13 cellular contexts compared by ENCODE assay signal in genomic region chr17:81069084-81069645, GRCh38.
"Had no signal": no experiment of that assay in that cellular context is flagged by ENCODE, and none has a peak within 500 bp of the region (broad histone marks: within the 10 kb centered on the region; RNA-seq: fewer than 3 reads in every experiment).

No MANE protein-coding gene starts in this region.

- H3K27ac ChIP-seq: ascending aorta, uterus had no signal

- H3K4me3 ChIP-seq: ascending aorta, uterus had no signal

- H3K36me3 ChIP-seq: ascending aorta, uterus had no signal

- ATAC-seq: activated CD8-positive, alpha-beta T cell treated with anti-CD3 and anti-CD28 coated beads for 36 hours; stimulated activated naive CD8-positive, alpha-beta T cell treated with anti-CD3 and anti-CD28 coated beads, Interleukin-15, amount 100 ng/mL, for 72 hours had no signal

- H3K9me3 ChIP-seq: ascending aorta, uterus had no signal

- H3K4me1 ChIP-seq: uterus had no signal

- H3K27me3 ChIP-seq: ascending aorta, uterus had no signal

- DNase-seq: activated CD8-positive, alpha-beta memory T cell treated with anti-CD3 and anti-CD28 coated beads, Interleukin-2, amount 50 U/mL, for 48 hours; activated CD8-positive, alpha-beta T cell treated with anti-CD3 and anti-CD28 coated beads for 36 hours; activated naive CD8-positive, alpha-beta T cell treated with anti-CD3 and anti-CD28 coated beads, Interleukin-2, amount 10 ng/mL, durations not matched to agents 7 days and 5 days; central memory CD4-positive, alpha-beta T cell; immature natural killer cell; left cardiac atrium; mesenchymal stem cell; nephron progenitor cell; stimulated activated CD4-positive, alpha-beta T cell treated with anti-CD3 and anti-CD28 coated beads, Interleukin-4, amount 100 ng/mL, for 4 hours; stimulated activated naive CD8-positive, alpha-beta T cell treated with anti-CD3 and anti-CD28 coated beads, Interleukin-15, amount 100 ng/mL, for 72 hours; T-helper 9 cell; uterus had no signal
